Comparison of ENCODE assay signal across 27 cellular contexts in genomic region chr10:114532226-114532625, GRCh38.
DNase-seq lines count a peak whose midpoint lies in the region; ATAC-seq, FAIRE-seq and TF ChIP-seq lines count a peak whose summit lies in the region.
"Had no signal": no experiment of that assay in that cellular context is flagged by ENCODE, and none has a peak within 500 bp of the region (broad histone marks: within the 10 kb centered on the region; RNA-seq: fewer than 3 reads in every experiment).

No MANE protein-coding gene starts in this region.

- peaks cover 0 to 3% (median 0%) of the 10 kb centered on the region in 4 experiments; a peak in 2 of 7 replicates for H3K27me3 ChIP-seq in H1 (replicated peaks in 1 of 4; ENCODE audit: control insufficient read depth in 3 of 4, extremely low read depth in 1 of 4, insufficient read depth in 3 of 4, low read length in 3 of 4)
- H3K27me3 ChIP-seq: BE2C; BLaER1 treated with 17β-estradiol and CSF1 and Interleukin-3, amounts not matched to agents 10 nM and 100 nM had no signal

- peaks cover 0 to 3% of the 10 kb centered on the region in 2 experiments; a peak in 1 of 4 replicates for H3K9me3 ChIP-seq in H1 (ENCODE audit: insufficient read depth in 2 of 2, low read depth in 1 of 2, low read length in 1 of 2)
- H3K9me3 ChIP-seq: A549, BE2C, HAP-1 had no signal

- H3K4ac ChIP-seq in H1 (replicated peaks; ENCODE audit: insufficient read length, low read depth, low read length), result no peak overlapping the region

- POLR2A ChIA-PET in H1 (lab: Charles Lee; ENCODE audit: partially characterized antibody), result interaction anchor here (0.6 kb wide), 1 partner anchor 9 kb away, joined by 3 read pairs; no protein-coding TSS in a partner anchor

- no peak overlapping the region for H2BK20ac ChIP-seq in H1 (ENCODE audit: low read length)

- H4K8ac ChIP-seq in H1 (ENCODE audit: extremely low read depth, insufficient read depth, low read length), result no peak overlapping the region

- no peak overlapping the region for H2BK15ac ChIP-seq in H1 (ENCODE audit: low read length)

- H3K4me3 Mint-ChIP-seq in activated naive CD8-positive, alpha-beta T cell, result no peak overlapping the region
- H3K4me3 Mint-ChIP-seq in activated naive CD8-positive, alpha-beta T cell treated with anti-CD3 and anti-CD28 coated beads, Interleukin-2, amount 50 U/mL, for 24 hours, result no peak overlapping the region
- H3K4me3 Mint-ChIP-seq in stimulated activated memory B cell treated with anti-CD40 and anti-IgM and Interleukin-4, amounts not matched to agents 10 μg/mL and 1 μg/mL and 100 μg/mL, for 72 hours, result no peak overlapping the region
- H3K4me3 Mint-ChIP-seq: CD14-positive monocyte; CD4-positive, alpha-beta T cell; GM23338; HFFc6 had no signal

- H3K23me2 ChIP-seq in H1 (ENCODE audit: low read depth, low read length), result no peaks in the 10 kb centered on the region

- no peak overlapping the region for H4K91ac ChIP-seq in H1 (replicated peaks; ENCODE audit: insufficient read length, low read length)

- no peaks in the 10 kb centered on the region for H3K36me3 Mint-ChIP-seq in activated naive CD8-positive, alpha-beta T cell
- no peaks in the 10 kb centered on the region for H3K36me3 Mint-ChIP-seq in activated naive CD8-positive, alpha-beta T cell treated with anti-CD3 and anti-CD28 coated beads, Interleukin-2, amount 50 U/mL, for 24 hours (ENCODE audit: low read depth)
- H3K36me3 Mint-ChIP-seq in stimulated activated memory B cell treated with anti-CD40 and anti-IgM and Interleukin-4, amounts not matched to agents 10 μg/mL and 1 μg/mL and 100 μg/mL, for 72 hours, result no peaks in the 10 kb centered on the region
- H3K36me3 Mint-ChIP-seq: CD14-positive monocyte had no signal

- no peaks in the 10 kb centered on the region for H3K27me3 Mint-ChIP-seq in activated naive CD8-positive, alpha-beta T cell
- no peaks in the 10 kb centered on the region for H3K27me3 Mint-ChIP-seq in activated naive CD8-positive, alpha-beta T cell treated with anti-CD3 and anti-CD28 coated beads, Interleukin-2, amount 50 U/mL, for 24 hours
- H3K27me3 Mint-ChIP-seq in stimulated activated memory B cell treated with anti-CD40 and anti-IgM and Interleukin-4, amounts not matched to agents 10 μg/mL and 1 μg/mL and 100 μg/mL, for 72 hours, result no peaks in the 10 kb centered on the region
- H3K27me3 Mint-ChIP-seq: CD4-positive, alpha-beta T cell; CD8-positive, alpha-beta memory T cell had no signal

- H4K20me1 ChIP-seq in H1 (replicated peaks in 1 of 2; ENCODE audit: control insufficient read depth in 1 of 2, insufficient read depth in 2 of 2, low read length in 2 of 2), result no peaks in the 10 kb centered on the region
- H4K20me1 ChIP-seq: BLaER1 treated with 17β-estradiol and CSF1 and Interleukin-3, amounts not matched to agents 10 nM and 100 nM had no signal

- H2AK5ac ChIP-seq in H1 (ENCODE audit: low read depth, low read length), result no peak overlapping the region

- TF ChIP-seq POLR2A in H1 (IDR thresholded peaks at IDR 0.05; ENCODE audit: control extremely low read depth in 1 of 2, low read depth in 2 of 2, low read length in 2 of 2), result no peak

- TF ChIP-seq EP300 in H1 (IDR thresholded peaks at IDR 0.05; ENCODE audit: borderline replicate concordance in 1 of 2, low read depth in 2 of 2, low read length in 2 of 2), result no peak

- no peak overlapping the region for H3K4me2 ChIP-seq in H1 (ENCODE audit: insufficient read depth in 1 of 2, low read depth in 2 of 2, low read length in 2 of 2)
- H3K4me2 ChIP-seq: A549; BLaER1 treated with 17β-estradiol and CSF1 and Interleukin-3, amounts not matched to agents 10 nM and 100 nM; GM23338 had no signal

- H3K23ac ChIP-seq in H1 (ENCODE audit: insufficient read length), result no peak overlapping the region

- no peak overlapping the region for H3K56ac ChIP-seq in H1 (replicated peaks; ENCODE audit: insufficient read length, low read depth, low read length)

- H2AFZ ChIP-seq in H1 (ENCODE audit: low read length), result no peak overlapping the region
- H2AFZ ChIP-seq: GM23338 had no signal

- H3K79me1 ChIP-seq in H1 (ENCODE audit: low read depth, low read length), result no peaks in the 10 kb centered on the region

- FAIRE-seq in H1 (lab: Jason Lieb, UNC), result no peak
- FAIRE-seq: A549, D721Med, GM18507, H54 had no signal

- no peak overlapping the region for H2BK120ac ChIP-seq in H1 (replicated peaks; ENCODE audit: low read depth, low read length)

- no peak for TF ChIP-seq CTCF in H1 (IDR thresholded peaks at IDR 0.05; ENCODE audit: control extremely low read depth in 1 of 3, insufficient read depth in 1 of 3, low read depth in 1 of 3, low read length in 3 of 3)

- no peak overlapping the region for H3K4me3 ChIP-seq in H1 (ENCODE audit: extremely low read depth in 1 of 4, insufficient read depth in 2 of 4, low read depth in 3 of 4, low read length in 4 of 4)
- H3K4me3 ChIP-seq: A549; BLaER1 treated with 17β-estradiol and CSF1 and Interleukin-3, amounts not matched to agents 10 nM and 100 nM; GM23338; HAP-1 had no signal

- H4K5ac ChIP-seq in H1 (ENCODE audit: insufficient read length, low read depth, low read length), result no peak overlapping the region

- no peak overlapping the region for H2BK5ac ChIP-seq in H1 (ENCODE audit: low read depth, low read length)

- H3K4me1 ChIP-seq in H1 (replicated peaks in 1 of 4; ENCODE audit: control insufficient read depth in 3 of 4, insufficient read depth in 4 of 4, low read length in 3 of 4), result no peaks in the 10 kb centered on the region; a peak in 1 of 7 replicates
- H3K4me1 ChIP-seq: BE2C had no signal

- DNase-seq in activated naive CD8-positive, alpha-beta T cell treated with anti-CD3 and anti-CD28 coated beads, Interleukin-2, amount 50 U/mL, for 24 hours, result no peak
- DNase-seq in cerebellar cortex (ENCODE audit: low spot score) (peak; percentile 98), H1 (ENCODE audit: low read depth in 1 of 2, low spot score in 2 of 2) (no peak), superior temporal gyrus (ENCODE audit: extremely low spot score) (no peak), mesenteric fat pad (ENCODE audit: low spot score) (no peak), NOMO-1 (lab: John Stamatoyannopoulos, UW; ENCODE audit: unreplicated experiment in 2 of 2) (no peak)
- DNase-seq: 8988T; ACHN; AML-193; BE2C; CD4-positive, alpha-beta T cell; CD8-positive, alpha-beta memory T cell; DMS 273 treated with DMSO at 0.1 percent for 48 hours; DMS79; EL; GF-D8; HFFc6 had no signal

- H3K9ac ChIP-seq in H1 (replicated peaks in 1 of 4; ENCODE audit: extremely low read depth in 1 of 4, low read depth in 3 of 4, low read length in 3 of 4), result no peak overlapping the region
- H3K9ac ChIP-seq: BLaER1 treated with 17β-estradiol and CSF1 and Interleukin-3, amounts not matched to agents 10 nM and 100 nM had no signal

- H3K4me1 Mint-ChIP-seq in activated naive CD8-positive, alpha-beta T cell (ENCODE audit: low read depth), result peaks cover 33% of the 10 kb centered on the region
- H3K4me1 Mint-ChIP-seq in activated naive CD8-positive, alpha-beta T cell treated with anti-CD3 and anti-CD28 coated beads, Interleukin-2, amount 50 U/mL, for 24 hours, result peaks cover 19% of the 10 kb centered on the region
- H3K4me1 Mint-ChIP-seq in stimulated activated memory B cell treated with anti-CD40 and anti-IgM and Interleukin-4, amounts not matched to agents 10 μg/mL and 1 μg/mL and 100 μg/mL, for 72 hours, result no peaks in the 10 kb centered on the region

- no peaks in the 10 kb centered on the region for H3K36me3 ChIP-seq in H1 (ENCODE audit: control insufficient read depth in 2 of 4, insufficient read depth in 4 of 4, low read length in 3 of 4)
- H3K36me3 ChIP-seq: BE2C; BLaER1 treated with 17β-estradiol and CSF1 and Interleukin-3, amounts not matched to agents 10 nM and 100 nM; HAP-1 had no signal

- no peak overlapping the region for H2BK12ac ChIP-seq in H1 (ENCODE audit: low read depth, low read length)

- no peaks in the 10 kb centered on the region for H3K79me2 ChIP-seq in H1 (ENCODE audit: control insufficient read depth in 1 of 2, insufficient read depth in 2 of 2, low read length in 2 of 2)

- CTCF ChIA-PET in H1 (lab: Charles Lee; ENCODE audit: partially characterized antibody), result interaction anchor here (0.6 to 4.7 kb wide), 8 partner anchors 8 to 219 kb away, joined by 3 to 23 read pairs (median 7); no protein-coding TSS in a partner anchor

- no peak overlapping the region for H3K27ac ChIP-seq in H1 (ENCODE audit: low read depth, low read length)
- H3K27ac ChIP-seq: A549; BLaER1 treated with 17β-estradiol and CSF1 and Interleukin-3, amounts not matched to agents 10 nM and 100 nM had no signal

- WGBS in H1 (ENCODE audit: extremely low coverage in 1 of 2, insufficient coverage in 1 of 2, insufficient read length in 1 of 2, insufficient replicate concordance in 2 of 2, low coverage in 1 of 2, low lambda C conversion rate in 2 of 2, missing lambda C conversion rate in 1 of 2), 2 experiments, result 93% methylated on average over 5 of the region's 5 CpGs; no CpG with 5 or more reads in 1 of the 2 experiments

- H3K18ac ChIP-seq in H1 (ENCODE audit: extremely low read depth, low read length), result no peak overlapping the region

- TF ChIP-seq RAD21 in H1 (IDR thresholded peaks at IDR 0.05 in 1 of 2, conservative IDR thresholded peaks at IDR 0.05 in 1 of 2; ENCODE audit: low read depth in 2 of 2, low read length in 2 of 2), result no peak

- no peaks in the 10 kb centered on the region for H3K9me3 Mint-ChIP-seq in activated naive CD8-positive, alpha-beta T cell (ENCODE audit: low read depth)
- H3K9me3 Mint-ChIP-seq in activated naive CD8-positive, alpha-beta T cell treated with anti-CD3 and anti-CD28 coated beads, Interleukin-2, amount 50 U/mL, for 24 hours, result no peaks in the 10 kb centered on the region
- no peaks in the 10 kb centered on the region for H3K9me3 Mint-ChIP-seq in stimulated activated memory B cell treated with anti-CD40 and anti-IgM and Interleukin-4, amounts not matched to agents 10 μg/mL and 1 μg/mL and 100 μg/mL, for 72 hours
- H3K9me3 Mint-ChIP-seq: CD4-positive, alpha-beta T cell; CD8-positive, alpha-beta memory T cell; HFFc6 had no signal

- H3K27ac Mint-ChIP-seq in activated naive CD8-positive, alpha-beta T cell, result peak overlapping the region; percentile 5
- no peak overlapping the region for H3K27ac Mint-ChIP-seq in activated naive CD8-positive, alpha-beta T cell treated with anti-CD3 and anti-CD28 coated beads, Interleukin-2, amount 50 U/mL, for 24 hours
- H3K27ac Mint-ChIP-seq in stimulated activated memory B cell treated with anti-CD40 and anti-IgM and Interleukin-4, amounts not matched to agents 10 μg/mL and 1 μg/mL and 100 μg/mL, for 72 hours, result peak overlapping the region; percentile 55
- H3K27ac Mint-ChIP-seq: CD14-positive monocyte; CD4-positive, alpha-beta T cell; CD8-positive, alpha-beta memory T cell; GM23338; HFFc6 had no signal

- no peak for ATAC-seq in activated naive CD8-positive, alpha-beta T cell treated with anti-CD3 and anti-CD28 coated beads, Interleukin-2, amount 50 U/mL, for 24 hours
- ATAC-seq in stimulated activated memory B cell treated with anti-CD40 and anti-IgM and Interleukin-4, amounts not matched to agents 10 μg/mL and 1 μg/mL and 100 μg/mL, for 72 hours, result no peak
- ATAC-seq: A549, GM23338 had no signal

- no peak overlapping the region for H3K14ac ChIP-seq in H1 (ENCODE audit: insufficient read length)

TF ChIP-seq in H1, 55 proteins besides CTCF, POLR2A, EP300 and RAD21 (continues in another document):
- TF ChIP-seq SUZ12 (IDR thresholded peaks at IDR 0.05; ENCODE audit: low read length) (no peak), KDM1A (IDR thresholded peaks at IDR 0.05; ENCODE audit: borderline replicate concordance, low read length) (no peak), SIX5 (IDR thresholded peaks at IDR 0.05; ENCODE audit: low read depth, low read length) (no peak)
